ENCODE assay signal across 23 cellular contexts in genomic region chr12:39451977-39452376, GRCh38. TPM values are rescaled to one million over a fixed set of nuclear protein-coding genes. Genes with fewer than 3 reads are reported as not detected.
DNase-seq lines count a peak whose midpoint lies in the region; ATAC-seq and TF ChIP-seq lines count a peak whose summit lies in the region.
"Had no signal": no experiment of that assay in that cellular context is flagged by ENCODE, and none has a peak within 500 bp of the region (broad histone marks: within the 10 kb centered on the region; RNA-seq: fewer than 3 reads in every experiment).

No MANE protein-coding gene starts in this region.

- no peaks in the 10 kb centered on the region for H3K79me2 ChIP-seq in Karpas-422 (ENCODE audit: low read length)

- H3K27me3 Mint-ChIP-seq in brain = peaks cover 7% of the 10 kb centered on the region
- H3K27me3 Mint-ChIP-seq: activated naive CD8-positive, alpha-beta T cell treated with anti-CD3 and anti-CD28 coated beads for 36 hours; IgD-negative memory B cell had no signal

- peak overlapping the region in 4 of 5 experiments; percentile 27 to 68 (median 58) for H3K4me3 Mint-ChIP-seq in brain
- H3K4me3 Mint-ChIP-seq: activated B cell treated with CpG ODN at 0.5 μM for 24 hours; activated naive CD8-positive, alpha-beta T cell treated with anti-CD3 and anti-CD28 coated beads for 36 hours; IgD-negative memory B cell; naive B cell had no signal

- H3K27me3 ChIP-seq in HUES64 (ENCODE audit: insufficient read depth, low read length) (no peaks in the 10 kb centered on the region), Karpas-422 (ENCODE audit: low read length) (no peaks in the 10 kb centered on the region)
- H3K27me3 ChIP-seq: upper lobe of left lung had no signal

- TF ChIP-seq CTCF in brain (conservative IDR thresholded peaks at IDR 0.05) (no peak), RWPE1 (conservative IDR thresholded peaks at IDR 0.05; ENCODE audit: low read depth) (no peak)

- H3K4me1 Mint-ChIP-seq in brain = peaks cover 42% of the 10 kb centered on the region
- H3K4me1 Mint-ChIP-seq: activated B cell treated with CpG ODN at 0.5 μM for 24 hours; activated naive CD8-positive, alpha-beta T cell treated with anti-CD3 and anti-CD28 coated beads for 36 hours; IgD-negative memory B cell; naive B cell had no signal

- peak overlapping the region in 4 of 5 experiments; percentile 76 to 90 (median 79) for H3K27ac Mint-ChIP-seq in brain
- H3K27ac Mint-ChIP-seq: activated B cell treated with CpG ODN at 0.5 μM for 24 hours; activated naive CD8-positive, alpha-beta T cell treated with anti-CD3 and anti-CD28 coated beads for 36 hours; activated T-helper 2 cell treated with anti-CD3 and anti-CD28 coated beads, Interferon-gamma antibody, Interleukin-2, Interleukin-4, amounts not matched to agents 10 μg/mL and 5 μg/mL and 100 μg/mL, durations not matched to agents 14 hours and 24 hours and 36 hours; IgD-negative memory B cell; naive B cell had no signal

- ATAC-seq in GM19455 (IDR thresholded peaks at IDR 0.05; ENCODE audit: unreplicated experiment) = no peak
- ATAC-seq: GM12878 had no signal

- H3K36me3 ChIP-seq in HUES64 (ENCODE audit: insufficient read depth, low read length) (no peaks in the 10 kb centered on the region), Karpas-422 (ENCODE audit: insufficient read depth, low read length) (no peaks in the 10 kb centered on the region)
- H3K36me3 ChIP-seq: upper lobe of left lung had no signal

- H3K27ac ChIP-seq in HUES64 (ENCODE audit: low read depth, low read length) (peak overlapping the region; percentile 9; the same call in 1 of the 2 replicates), Karpas-422 (ENCODE audit: low read length) (no peak overlapping the region), RWPE1 (no peak overlapping the region)
- H3K27ac ChIP-seq: skin epidermis, upper lobe of left lung had no signal

- H3K9me3 Mint-ChIP-seq in brain = no peaks in the 10 kb centered on the region
- H3K9me3 Mint-ChIP-seq: activated B cell treated with CpG ODN at 0.5 μM for 24 hours; activated naive CD8-positive, alpha-beta T cell treated with anti-CD3 and anti-CD28 coated beads for 36 hours; activated T-helper 2 cell treated with anti-CD3 and anti-CD28 coated beads, Interferon-gamma antibody, Interleukin-2, Interleukin-4, amounts not matched to agents 10 μg/mL and 5 μg/mL and 100 μg/mL, durations not matched to agents 14 hours and 24 hours and 36 hours; IgD-negative memory B cell had no signal

- no peaks in the 10 kb centered on the region for H3K36me3 Mint-ChIP-seq in brain
- H3K36me3 Mint-ChIP-seq: activated naive CD8-positive, alpha-beta T cell treated with anti-CD3 and anti-CD28 coated beads for 36 hours; naive B cell had no signal

- POLR2A ChIA-PET in RWPE1 (lab: Yijun Ruan, JAX; ENCODE audit: low non-redundant PET) = no interaction called here

- H3K9ac ChIP-seq in HUES64 (ENCODE audit: low read depth, low read length) = no peak overlapping the region
- no peak overlapping the region for H3K9ac ChIP-seq in Karpas-422 (ENCODE audit: low read length)

- no peaks in the 10 kb centered on the region for H3K9me2 ChIP-seq in Karpas-422 (replicated peaks; ENCODE audit: insufficient read depth, low read length)

- no peak overlapping the region for H2AFZ ChIP-seq in Karpas-422 (ENCODE audit: low read length)

- H3K4me3 ChIP-seq in HUES64 (ENCODE audit: low read length) (no peak overlapping the region), Karpas-422 (ENCODE audit: low read length) (no peak overlapping the region)
- H3K4me3 ChIP-seq: GM12878, skin epidermis, upper lobe of left lung had no signal

- H4K20me1 ChIP-seq in Karpas-422 (ENCODE audit: insufficient read depth, low read depth, low read length) = no peaks in the 10 kb centered on the region

- no peaks in the 10 kb centered on the region for H3K9me3 ChIP-seq in HUES64 (ENCODE audit: insufficient read depth, low read depth, low read length)
- no peaks in the 10 kb centered on the region; the same call in 1 of the 2 replicates for H3K9me3 ChIP-seq in Karpas-422 (ENCODE audit: low read length)
- H3K9me3 ChIP-seq: upper lobe of left lung had no signal

- DNase-seq in COR-L47 (lab: John Stamatoyannopoulos, UW) = peak; percentile 69
- peak; percentile 10 for DNase-seq in iPS-NIHi11 (ENCODE audit: low spot score)
- DNase-seq in activated naive CD4-positive, alpha-beta T cell treated with Interleukin-2 at 50 U/mL for 16 hours = no peak
- DNase-seq in Karpas-422 = no peak
- no peak for DNase-seq in RWPE1 (ENCODE audit: low spot score)
- DNase-seq: activated B cell treated with CpG ODN at 0.5 μM for 24 hours; activated naive CD8-positive, alpha-beta T cell treated with anti-CD3 and anti-CD28 coated beads for 36 hours; DND-41; glutamatergic neuron; naive B cell; NCI-H1417 treated with DMSO at 0.1 percent for 48 hours; NCI-H2107; Right ventricle myocardium superior; stimulated activated CD4-positive, alpha-beta T cell treated with anti-CD3 and anti-CD28 coated beads, Interleukin-2, amount 100 ng/mL, for 24 hours; T-helper 9 cell; upper lobe of left lung had no signal

- H3K4me1 ChIP-seq in HUES64 (ENCODE audit: insufficient read depth, low read length) (peaks cover 26% of the 10 kb centered on the region), Karpas-422 (ENCODE audit: low read length) (no peaks in the 10 kb centered on the region)
- H3K4me1 ChIP-seq: upper lobe of left lung had no signal

- WGBS in HUES64 = 0% methylated on average over 1 of the region's 1 CpG

- CTCF ChIA-PET in RWPE1 (lab: Yijun Ruan, JAX) = interaction anchor here (0.7 to 0.9 kb wide), 3 partner anchors 132 to 1024 kb away, joined by 3 to 5 read pairs (median 3); no protein-coding TSS in a partner anchor

- H3K4me2 ChIP-seq in Karpas-422 (ENCODE audit: low read depth, low read length, poor library complexity, severe bottlenecking) = no peak overlapping the region

RNA-seq across cellular contexts. Expression of gene KIF21A, which starts 9.1 kb away (rescaled TPM):
- polyA plus RNA-seq in HUES64 (2013, experiment 1 of 2) = 37.6 TPM
- 37.0 TPM for polyA plus RNA-seq in HUES64 (2013, experiment 2 of 2)
- 10.6 TPM for polyA plus RNA-seq in brain (ENCODE audit: insufficient read depth, low read depth, low replicate concordance)
- 0.32 and 0.82 TPM in 2 replicates for total RNA-seq in Karpas-422 (2014; rRNA removed; shearing (Covaris generic); ENCODE audit: low replicate concordance)

Comparison
In these comparisons a context has a peak if more than half of its experiments do, and no peak if none do; other contexts are left out.
1. DNase-seq: peak in COR-L47 (single experiment) and iPS-NIHi11 (single experiment); none in activated naive CD4-positive, alpha-beta T cell treated with Interleukin-2 at 50 U/mL for 16 hours (single experiment), Karpas-422 (single experiment) and RWPE1 (single experiment).